ENCODE assay signal across 20 cellular contexts in genomic region chr6:123447315-123447937, GRCh38.
DNase-seq lines count a peak whose midpoint lies in the region; ATAC-seq and TF ChIP-seq lines count a peak whose summit lies in the region.
"Had no signal": no experiment of that assay in that cellular context is flagged by ENCODE, and none has a peak within 500 bp of the region (broad histone marks: within the 10 kb centered on the region; RNA-seq: fewer than 3 reads in every experiment).

No MANE protein-coding gene starts in this region.

- H3K36me3 Mint-ChIP-seq in activated CD4-positive, alpha-beta memory T cell treated with anti-CD3 and anti-CD28 coated beads, Interleukin-2, amount 10 ng/mL, durations not matched to agents 7 days and 5 days (ENCODE audit: low read depth), result no peaks in the 10 kb centered on the region
- H3K36me3 Mint-ChIP-seq: CD4-positive, CD25-positive, alpha-beta regulatory T cell; CD8-positive, alpha-beta T cell had no signal

- H3K4me1 ChIP-seq in right cardiac atrium (ENCODE audit: control insufficient read depth, insufficient read depth, low read length) (no peaks in the 10 kb centered on the region), PC-9 (replicated peaks; ENCODE audit: insufficient read depth) (peaks cover 8% of the 10 kb centered on the region), psoas muscle (peaks cover 27% of the 10 kb centered on the region)
- H3K4me1 ChIP-seq: BLaER1 had no signal

- H3K9me3 ChIP-seq in right cardiac atrium (ENCODE audit: control insufficient read depth, low read length), result no peaks in the 10 kb centered on the region
- H3K9me3 ChIP-seq in PC-9 (ENCODE audit: insufficient read depth, low read depth), result no peaks in the 10 kb centered on the region; the same call in 1 of the 2 replicates
- H3K9me3 ChIP-seq in psoas muscle, result peaks cover under 1% of the 10 kb centered on the region
- H3K9me3 ChIP-seq: BLaER1 had no signal

- CTCF ChIA-PET in PC-9 (lab: Charles Lee), result no interaction called here
- CTCF ChIA-PET in activated CD4-positive, alpha-beta memory T cell treated with anti-CD3 and anti-CD28 coated beads, Interleukin-2, amount 10 ng/mL, durations not matched to agents 7 days and 5 days (lab: Charles Lee), result no interaction called here

- TF ChIP-seq CTCF in PC-9 (conservative IDR thresholded peaks at IDR 0.05) (no peak), psoas muscle (IDR thresholded peaks at IDR 0.05) (no peak)

- BruUV-seq in PC-9 (replicated peaks; lab: Mats Ljungman, UMichigan), result no TSS peak

- no peaks in the 10 kb centered on the region for H4K20me1 ChIP-seq in PC-9 (ENCODE audit: insufficient read depth)
- H4K20me1 ChIP-seq: BLaER1 had no signal

- H3K27me3 Mint-ChIP-seq in activated CD4-positive, alpha-beta memory T cell treated with anti-CD3 and anti-CD28 coated beads, Interleukin-2, amount 10 ng/mL, durations not matched to agents 7 days and 5 days, result no peaks in the 10 kb centered on the region
- H3K27me3 Mint-ChIP-seq: B cell; CD4-positive, CD25-positive, alpha-beta regulatory T cell had no signal

- H2AFZ ChIP-seq in PC-9, result peak overlapping the region; percentile 50; the same call in 1 of the 2 replicates
- H2AFZ ChIP-seq: GM23248 had no signal

- H3K36me3 ChIP-seq in PC-9 (ENCODE audit: low read depth) (no peaks in the 10 kb centered on the region), psoas muscle (ENCODE audit: insufficient read depth in 1 of 2, low read depth in 1 of 2) (peaks cover 0 to 6% of the 10 kb centered on the region in 2 donors)
- H3K36me3 ChIP-seq: BLaER1 had no signal

- no peaks in the 10 kb centered on the region for H3F3A ChIP-seq in PC-9 (ENCODE audit: insufficient read depth, low read depth)

- H3K27me3 ChIP-seq in right cardiac atrium (ENCODE audit: control insufficient read depth, insufficient read depth) (no peaks in the 10 kb centered on the region), PC-9 (ENCODE audit: insufficient read depth, low read depth) (no peaks in the 10 kb centered on the region), psoas muscle (ENCODE audit: insufficient read depth in 3 of 3, low read length in 2 of 3) (no peaks in the 10 kb centered on the region)
- H3K27me3 ChIP-seq: BLaER1 had no signal

- POLR2A ChIA-PET in PC-9 (lab: Charles Lee; ENCODE audit: unreplicated experiment), result no interaction called here
- POLR2A ChIA-PET in activated CD4-positive, alpha-beta memory T cell treated with anti-CD3 and anti-CD28 coated beads, Interleukin-2, amount 10 ng/mL, durations not matched to agents 7 days and 5 days (lab: Charles Lee), result no interaction called here

- DNase-seq in right cardiac atrium, result no peak
- DNase-seq in Right ventricle myocardium inferior (ENCODE audit: missing footprints), result no peak
- DNase-seq in PC-9, result no peak
- DNase-seq in psoas muscle, result no peak
- no peak for DNase-seq in NCI-H82 (lab: John Stamatoyannopoulos, UW)
- no peak for DNase-seq in activated CD4-positive, alpha-beta memory T cell treated with anti-CD3 and anti-CD28 coated beads, Interleukin-2, amount 10 ng/mL, durations not matched to agents 7 days and 5 days
- no peak for DNase-seq in AG08395 (ENCODE audit: low spot score)
- DNase-seq: CD4-positive, CD25-positive, alpha-beta regulatory T cell; CD8-positive, alpha-beta T cell; DMS 273 treated with DMSO at 0.1 percent for 48 hours; DMS79; EL; GDM1; GM23248; H7 had no signal

- H3K9me3 Mint-ChIP-seq in activated CD4-positive, alpha-beta memory T cell treated with anti-CD3 and anti-CD28 coated beads, Interleukin-2, amount 10 ng/mL, durations not matched to agents 7 days and 5 days, result peaks cover 2% of the 10 kb centered on the region

- ATAC-seq in right cardiac atrium (no peak), Right ventricle myocardium inferior (no peak), psoas muscle (peak; percentile 58 to 67 (median 62))
- ATAC-seq: CD8-positive, alpha-beta T cell; GM12878; HCT116 had no signal

- H3K9me2 ChIP-seq in PC-9 (ENCODE audit: insufficient read depth), result no peaks in the 10 kb centered on the region

- no peak overlapping the region for H3K4me3 Mint-ChIP-seq in activated CD4-positive, alpha-beta memory T cell treated with anti-CD3 and anti-CD28 coated beads, Interleukin-2, amount 10 ng/mL, durations not matched to agents 7 days and 5 days
- H3K4me3 Mint-ChIP-seq: B cell; CD4-positive, CD25-positive, alpha-beta regulatory T cell; CD8-positive, alpha-beta T cell had no signal

- 71% methylated on average over 4 of the region's 4 CpGs for WGBS in right cardiac atrium
- WGBS in psoas muscle, 3 donors, result 49 to 65% (median 58%) methylated on average over 4 of the region's 4 CpGs

- no peak overlapping the region for H3K4me2 ChIP-seq in PC-9
- H3K4me2 ChIP-seq: BLaER1 had no signal

- H3K79me2 ChIP-seq in PC-9 (ENCODE audit: low read depth), result no peaks in the 10 kb centered on the region

- no peaks in the 10 kb centered on the region for H3K4me1 Mint-ChIP-seq in activated CD4-positive, alpha-beta memory T cell treated with anti-CD3 and anti-CD28 coated beads, Interleukin-2, amount 10 ng/mL, durations not matched to agents 7 days and 5 days
- H3K4me1 Mint-ChIP-seq: B cell; CD4-positive, CD25-positive, alpha-beta regulatory T cell had no signal

- H3K4me3 ChIP-seq in right cardiac atrium (ENCODE audit: low read length), result no peak overlapping the region
- no peak overlapping the region for H3K4me3 ChIP-seq in PC-9
- H3K4me3 ChIP-seq in psoas muscle, result no peak overlapping the region
- H3K4me3 ChIP-seq: BLaER1, GM12878, GM23248 had no signal

- intact Hi-C loops in right cardiac atrium (cut with DNase I) (no loop called here), Right ventricle myocardium inferior (cut with DNase I) (no loop called here), PC-9 (cut with micrococcal nuclease; ENCODE audit: unreplicated experiment) (no loop called here), psoas muscle (cut with DNase I) (no loop called here)

- no peak overlapping the region for H3K27ac Mint-ChIP-seq in activated CD4-positive, alpha-beta memory T cell treated with anti-CD3 and anti-CD28 coated beads, Interleukin-2, amount 10 ng/mL, durations not matched to agents 7 days and 5 days
- H3K27ac Mint-ChIP-seq: B cell; CD4-positive, CD25-positive, alpha-beta regulatory T cell; CD8-positive, alpha-beta T cell had no signal

- H3K27ac ChIP-seq in right cardiac atrium (ENCODE audit: low read length) (peak overlapping the region; percentile 57), PC-9 (no peak overlapping the region), psoas muscle (peak overlapping the region; percentile 82)
- H3K27ac ChIP-seq: BLaER1, C4-2B, GM23248 had no signal

Comparison
In these comparisons a context has a peak if more than half of its experiments do, and no peak if none do; other contexts are left out.
1. ATAC-seq: peak in psoas muscle (4 of 4); none in right cardiac atrium (0 of 2) and Right ventricle myocardium inferior (single experiment).